ENCODE assay signal across 18 cellular contexts in genomic region chr6:114581293-114581692, GRCh38.
"Had no signal": no experiment of that assay in that cellular context is flagged by ENCODE, and none has a peak within 500 bp of the region (broad histone marks: within the 10 kb centered on the region; RNA-seq: fewer than 3 reads in every experiment).

No MANE protein-coding gene starts in this region.

- DNase-seq: activated CD4-positive, CD25-positive, alpha-beta regulatory T cell treated with anti-CD3 and anti-CD28 coated beads, Interleukin-2, amount 50 U/mL, for 72 hours; activated effector memory CD4-positive, alpha-beta T cell treated with anti-CD3 and anti-CD28 coated beads, Interleukin-2, amount 50 U/mL, for 16 hours; activated naive CD4-positive, alpha-beta T cell treated with anti-CD3 and anti-CD28 coated beads, Interleukin-2, amount 50 U/mL, for 16 hours; activated T-cell treated with anti-CD3 and anti-CD28 coated beads, Interleukin-2, amount 50 U/mL, for 72 hours; erythroblast; foreskin melanocyte; glutamatergic neuron; hypothalamus; natural killer cell; sigmoid colon; stimulated activated naive CD4-positive, alpha-beta T cell; uterus had no signal

- FAIRE-seq: endometrium had no signal

- H3K4me3 ChIP-seq: ascending aorta, coronary artery, lung, sigmoid colon, tibial nerve, uterus had no signal

- H3K9me3 ChIP-seq: ascending aorta, sigmoid colon, uterus had no signal

- H3K4me1 ChIP-seq: ascending aorta, sigmoid colon, tibial nerve, uterus had no signal

- H3K27ac ChIP-seq: ascending aorta, coronary artery, sigmoid colon, tibial nerve, uterus, VCaP had no signal

- H3K27me3 ChIP-seq: ascending aorta, sigmoid colon, tibial nerve, uterus had no signal

- ATAC-seq: activated T-cell treated with anti-CD3 and anti-CD28 coated beads, Interleukin-2, amount 50 U/mL, for 72 hours; natural killer cell had no signal

- H3K36me3 ChIP-seq: ascending aorta, sigmoid colon, tibial nerve, uterus had no signal
